8 cellular contexts compared by ENCODE assay signal in genomic region chr12:54526800-54527630, GRCh38. TPM values are rescaled to one million over a fixed set of nuclear protein-coding genes. Genes with fewer than 3 reads are reported as not detected.
A peak's percentile ranks its signal among the peaks of the same experiment; 100 is the strongest.
DNase-seq lines count a peak whose midpoint lies in the region; ATAC-seq lines count a peak whose summit lies in the region.

No MANE protein-coding gene starts in this region.

- peak; percentile 24 for ATAC-seq in left ventricle myocardium superior
- no peak for ATAC-seq in HG03442 (IDR thresholded peaks at IDR 0.05; ENCODE audit: unreplicated experiment)

- intact Hi-C loops in left ventricle myocardium superior (cut with micrococcal nuclease), result no loop called here

- DNase-seq in SIG-M5 treated with dmso at 0.1 percent for 504 hours (lab: John Stamatoyannopoulos, UW; ENCODE audit: unreplicated experiment) (peak; percentile 45), SIG-M5 (lab: John Stamatoyannopoulos, UW) (no peak), NCI-H2227 treated with DMSO at 0.1 percent for 48 hours (lab: John Stamatoyannopoulos, UW) (peak; percentile 45), left ventricle myocardium superior (peak; percentile 46), HPDE6-E6E7 (ENCODE audit: extremely low spot score) (no peak)
- peak; percentile 9 for DNase-seq in activated T-helper 9 cell treated with anti-CD3 and anti-CD28 coated beads, Interleukin-2, amount 50 U/mL, for 16 hours (ENCODE audit: low read depth)
- DNase-seq in stimulated activated CD4-positive, alpha-beta T cell treated with anti-CD3 and anti-CD28 coated beads, Interleukin-12 subunit alpha, Interleukin-12 subunit beta, amount 100 ng/mL, for 4 hours, result peak; percentile 33

RNA-seq across cellular contexts. Expression of gene PDE1B, which starts 22.4 kb away (rescaled TPM):
- 2.8 TPM for total RNA-seq in left ventricle myocardium superior

RNA-seq across cellular contexts. Expression of gene NCKAP1L, which starts 29.5 kb away (rescaled TPM):
- 7.8 TPM for total RNA-seq in left ventricle myocardium superior

RNA-seq across cellular contexts. Expression of gene GTSF1, which starts 53.6 kb away (rescaled TPM):
- not detected for total RNA-seq in left ventricle myocardium superior

Comparison
In these comparisons a context has a peak if more than half of its experiments do, and no peak if none do; other contexts are left out.
1. DNase-seq: peak in SIG-M5 treated with dmso at 0.1 percent for 504 hours (single experiment), NCI-H2227 treated with DMSO at 0.1 percent for 48 hours (single experiment), activated T-helper 9 cell treated with anti-CD3 and anti-CD28 coated beads, Interleukin-2, amount 50 U/mL, for 16 hours (single experiment), left ventricle myocardium superior (single experiment) and stimulated activated CD4-positive, alpha-beta T cell treated with anti-CD3 and anti-CD28 coated beads, Interleukin-12 subunit alpha, Interleukin-12 subunit beta, amount 100 ng/mL, for 4 hours (single experiment); none in SIG-M5 (single experiment) and HPDE6-E6E7 (single experiment).